Comparison of ENCODE assay signal across 1 cellular context in the genomic region with DNA sequence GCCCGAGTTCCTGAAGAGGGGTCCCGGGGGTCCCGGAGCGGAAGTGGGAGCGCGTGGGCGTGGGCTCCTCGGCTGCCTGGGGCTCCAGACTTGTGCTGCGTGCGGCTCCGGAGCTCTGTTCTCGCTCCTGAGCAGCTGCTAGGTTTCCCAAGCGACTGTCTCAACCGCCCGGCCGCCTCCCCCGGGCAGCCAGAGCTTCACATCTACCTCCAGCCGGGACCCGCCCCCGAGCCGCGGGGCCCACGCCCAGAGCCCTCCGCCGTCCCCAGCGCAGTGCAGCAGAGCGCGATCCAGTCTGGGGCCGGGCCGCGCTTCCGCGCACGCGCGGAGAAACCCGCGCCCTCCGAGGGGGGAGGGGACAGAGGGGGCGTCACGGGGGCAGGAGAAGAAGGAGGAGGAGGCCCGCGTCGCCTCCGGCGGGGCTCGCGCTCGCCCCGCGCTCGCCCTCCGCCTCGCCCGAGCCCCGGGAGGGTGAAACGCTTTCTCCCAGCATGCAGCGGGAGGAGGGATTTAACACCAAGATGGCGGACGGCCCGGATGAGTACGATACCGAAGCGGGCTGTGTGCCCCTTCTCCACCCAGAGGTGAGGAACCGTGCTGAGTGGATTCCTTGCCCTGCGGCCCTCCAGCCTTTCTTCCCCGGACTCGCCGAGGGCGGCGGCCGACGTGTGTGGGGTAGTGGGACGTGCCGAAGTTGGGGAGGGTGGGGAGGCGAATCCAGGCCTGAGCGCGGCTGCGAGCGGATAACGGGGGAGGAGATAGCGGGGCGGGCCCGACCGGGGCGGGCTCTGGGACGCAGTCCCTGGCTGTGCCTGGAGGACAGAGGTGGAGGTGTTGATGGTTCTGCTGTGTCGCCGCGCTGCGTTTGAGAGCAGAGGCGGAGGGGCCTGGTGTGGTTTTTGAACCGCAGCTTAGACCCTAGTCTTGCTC.
TF ChIP-seq lines count a peak whose summit lies in the region.

A gene with protein sequence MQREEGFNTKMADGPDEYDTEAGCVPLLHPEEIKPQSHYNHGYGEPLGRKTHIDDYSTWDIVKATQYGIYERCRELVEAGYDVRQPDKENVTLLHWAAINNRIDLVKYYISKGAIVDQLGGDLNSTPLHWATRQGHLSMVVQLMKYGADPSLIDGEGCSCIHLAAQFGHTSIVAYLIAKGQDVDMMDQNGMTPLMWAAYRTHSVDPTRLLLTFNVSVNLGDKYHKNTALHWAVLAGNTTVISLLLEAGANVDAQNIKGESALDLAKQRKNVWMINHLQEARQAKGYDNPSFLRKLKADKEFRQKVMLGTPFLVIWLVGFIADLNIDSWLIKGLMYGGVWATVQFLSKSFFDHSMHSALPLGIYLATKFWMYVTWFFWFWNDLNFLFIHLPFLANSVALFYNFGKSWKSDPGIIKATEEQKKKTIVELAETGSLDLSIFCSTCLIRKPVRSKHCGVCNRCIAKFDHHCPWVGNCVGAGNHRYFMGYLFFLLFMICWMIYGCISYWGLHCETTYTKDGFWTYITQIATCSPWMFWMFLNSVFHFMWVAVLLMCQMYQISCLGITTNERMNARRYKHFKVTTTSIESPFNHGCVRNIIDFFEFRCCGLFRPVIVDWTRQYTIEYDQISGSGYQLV (plus strand): TSS at position 370 of the 930 bp plus-strand sequence. CDS start 122 bp downstream, at position 492.

TF ChIP-seq in SK-N-SH, 30 proteins besides CTCF, POLR2A, EP300 and RAD21 (continued from another document):
- TF ChIP-seq, protein P1, sequence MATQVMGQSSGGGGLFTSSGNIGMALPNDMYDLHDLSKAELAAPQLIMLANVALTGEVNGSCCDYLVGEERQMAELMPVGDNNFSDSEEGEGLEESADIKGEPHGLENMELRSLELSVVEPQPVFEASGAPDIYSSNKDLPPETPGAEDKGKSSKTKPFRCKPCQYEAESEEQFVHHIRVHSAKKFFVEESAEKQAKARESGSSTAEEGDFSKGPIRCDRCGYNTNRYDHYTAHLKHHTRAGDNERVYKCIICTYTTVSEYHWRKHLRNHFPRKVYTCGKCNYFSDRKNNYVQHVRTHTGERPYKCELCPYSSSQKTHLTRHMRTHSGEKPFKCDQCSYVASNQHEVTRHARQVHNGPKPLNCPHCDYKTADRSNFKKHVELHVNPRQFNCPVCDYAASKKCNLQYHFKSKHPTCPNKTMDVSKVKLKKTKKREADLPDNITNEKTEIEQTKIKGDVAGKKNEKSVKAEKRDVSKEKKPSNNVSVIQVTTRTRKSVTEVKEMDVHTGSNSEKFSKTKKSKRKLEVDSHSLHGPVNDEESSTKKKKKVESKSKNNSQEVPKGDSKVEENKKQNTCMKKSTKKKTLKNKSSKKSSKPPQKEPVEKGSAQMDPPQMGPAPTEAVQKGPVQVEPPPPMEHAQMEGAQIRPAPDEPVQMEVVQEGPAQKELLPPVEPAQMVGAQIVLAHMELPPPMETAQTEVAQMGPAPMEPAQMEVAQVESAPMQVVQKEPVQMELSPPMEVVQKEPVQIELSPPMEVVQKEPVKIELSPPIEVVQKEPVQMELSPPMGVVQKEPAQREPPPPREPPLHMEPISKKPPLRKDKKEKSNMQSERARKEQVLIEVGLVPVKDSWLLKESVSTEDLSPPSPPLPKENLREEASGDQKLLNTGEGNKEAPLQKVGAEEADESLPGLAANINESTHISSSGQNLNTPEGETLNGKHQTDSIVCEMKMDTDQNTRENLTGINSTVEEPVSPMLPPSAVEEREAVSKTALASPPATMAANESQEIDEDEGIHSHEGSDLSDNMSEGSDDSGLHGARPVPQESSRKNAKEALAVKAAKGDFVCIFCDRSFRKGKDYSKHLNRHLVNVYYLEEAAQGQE (IDR thresholded peaks at IDR 0.05; ENCODE audit: low read depth, low read length): peak; percentile 47
- TF ChIP-seq TAF1 (IDR thresholded peaks at IDR 0.05; ENCODE audit: borderline replicate concordance, low read depth, low read length) (peak; percentile 80), MXI1 (IDR thresholded peaks at IDR 0.05; ENCODE audit: low read depth, low read length) (peak; percentile 50)
